ENCODE assay signal across 1 cellular context in the genomic region with DNA sequence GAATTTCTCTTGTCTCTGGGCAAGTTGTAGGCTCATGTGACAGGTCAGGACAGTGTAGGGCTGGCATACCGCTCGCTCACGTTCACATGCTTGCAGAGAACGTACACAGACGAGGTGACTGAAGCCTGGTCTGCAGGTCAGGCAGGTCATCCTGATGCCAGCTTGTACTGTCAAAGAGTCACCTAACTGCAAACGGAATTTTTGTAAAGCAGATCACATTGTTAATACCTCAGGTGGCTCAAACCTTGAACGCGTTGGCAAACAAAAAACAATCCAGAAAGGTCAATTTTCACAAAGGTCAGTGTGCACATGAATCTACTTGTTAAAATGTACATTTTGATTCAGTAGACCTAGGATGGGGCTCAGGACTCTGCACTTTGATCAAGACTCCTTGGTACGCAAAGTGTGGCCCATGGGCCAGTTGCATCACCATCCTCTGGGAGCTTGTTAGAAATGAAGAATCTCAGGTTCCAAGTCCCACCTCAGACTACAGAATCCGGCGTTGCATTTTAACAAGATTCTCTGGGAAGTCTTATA.
TF ChIP-seq lines count a peak whose summit lies in the region.

No MANE protein-coding gene starts in this region.

TF ChIP-seq in HepG2, 621 proteins besides CTCF, POLR2A, EP300 and RAD21 (continued from another document):
- TF ChIP-seq PRMT3 (CRISPR knock-in tag; IDR thresholded peaks at IDR 0.05; ENCODE audit: borderline replicate concordance, low read depth) (0 out of 2 replicates have a peak, but pooled peaks have one; percentile 59), HDAC1 (CRISPR knock-in tag; IDR thresholded peaks at IDR 0.05) (0 out of 2 replicates have a peak, but pooled peaks have one; percentile 21), TBP (CRISPR knock-in tag; IDR thresholded peaks at IDR 0.05) (no peak), PPARG (CRISPR knock-in tag; conservative IDR thresholded peaks at IDR 0.05) (peak; percentile 42; the same call in 1 of the 2 replicates), ZNF792 (CRISPR knock-in tag; IDR thresholded peaks at IDR 0.05) (0 out of 2 replicates have a peak, but pooled peaks have one; percentile 49), ARNTL (CRISPR knock-in tag; IDR thresholded peaks at IDR 0.05) (peak; percentile 30; the same call in 1 of the 2 replicates), ZNF263 (CRISPR knock-in tag; IDR thresholded peaks at IDR 0.05) (0 out of 2 replicates have a peak, but pooled peaks have one; percentile 46), RARA (CRISPR knock-in tag; IDR thresholded peaks at IDR 0.05) (peak; percentile 78)
- TF ChIP-seq, protein P1, sequence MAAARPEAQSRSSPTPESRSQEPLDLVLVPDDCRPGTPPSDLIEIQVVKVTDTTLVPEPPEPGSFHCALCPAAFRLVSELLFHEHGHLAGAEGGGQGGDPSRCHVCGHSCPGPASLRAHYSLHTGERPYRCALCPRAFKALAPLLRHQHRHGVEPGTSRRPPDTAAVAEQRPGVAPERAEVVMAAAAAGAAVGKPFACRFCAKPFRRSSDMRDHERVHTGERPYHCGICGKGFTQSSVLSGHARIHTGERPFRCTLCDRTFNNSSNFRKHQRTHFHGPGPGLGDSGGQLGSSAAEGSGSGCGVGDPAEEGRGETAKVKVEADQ (CRISPR knock-in tag; IDR thresholded peaks at IDR 0.05; ENCODE audit: borderline replicate concordance): peak; percentile 60; the same call in 1 of the 2 replicates
- TF ChIP-seq, protein P2, sequence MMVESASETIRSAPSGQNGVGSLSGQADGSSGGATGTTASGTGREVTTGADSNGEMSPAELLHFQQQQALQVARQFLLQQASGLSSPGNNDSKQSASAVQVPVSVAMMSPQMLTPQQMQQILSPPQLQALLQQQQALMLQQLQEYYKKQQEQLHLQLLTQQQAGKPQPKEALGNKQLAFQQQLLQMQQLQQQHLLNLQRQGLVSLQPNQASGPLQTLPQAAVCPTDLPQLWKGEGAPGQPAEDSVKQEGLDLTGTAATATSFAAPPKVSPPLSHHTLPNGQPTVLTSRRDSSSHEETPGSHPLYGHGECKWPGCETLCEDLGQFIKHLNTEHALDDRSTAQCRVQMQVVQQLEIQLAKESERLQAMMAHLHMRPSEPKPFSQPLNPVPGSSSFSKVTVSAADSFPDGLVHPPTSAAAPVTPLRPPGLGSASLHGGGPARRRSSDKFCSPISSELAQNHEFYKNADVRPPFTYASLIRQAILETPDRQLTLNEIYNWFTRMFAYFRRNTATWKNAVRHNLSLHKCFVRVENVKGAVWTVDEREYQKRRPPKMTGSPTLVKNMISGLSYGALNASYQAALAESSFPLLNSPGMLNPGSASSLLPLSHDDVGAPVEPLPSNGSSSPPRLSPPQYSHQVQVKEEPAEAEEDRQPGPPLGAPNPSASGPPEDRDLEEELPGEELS (CRISPR knock-in tag; IDR thresholded peaks at IDR 0.05): peak; percentile 48
TF ChIP-seq in HepG2: peak in this region for 83.
